ENCODE assay signal across 20 cellular contexts in genomic region chr2:174338626-174339570, GRCh38. TPM values are rescaled to one million over a fixed set of nuclear protein-coding genes. Genes with fewer than 3 reads are reported as not detected.
A peak's percentile ranks its signal among the peaks of the same experiment; 100 is the strongest.
DNase-seq lines count a peak whose midpoint lies in the region; ATAC-seq, FAIRE-seq and TF ChIP-seq lines count a peak whose summit lies in the region.
"Had no signal": no experiment of that assay in that cellular context is flagged by ENCODE, and none has a peak within 500 bp of the region (broad histone marks: within the 10 kb centered on the region; RNA-seq: fewer than 3 reads in every experiment).

No MANE protein-coding gene starts in this region.

- H2BK20ac ChIP-seq in H1 (ENCODE audit: low read length): no peak overlapping the region

- H4K20me1 ChIP-seq in Karpas-422 (ENCODE audit: insufficient read depth, low read depth, low read length) (no peaks in the 10 kb centered on the region), H1 (replicated peaks in 1 of 2; ENCODE audit: control insufficient read depth in 1 of 2, insufficient read depth in 2 of 2, low read length in 2 of 2) (peaks cover 5 to 8% of the 10 kb centered on the region in 2 experiments)

- H3K36me3 ChIP-seq in Karpas-422 (ENCODE audit: insufficient read depth, low read length) (no peaks in the 10 kb centered on the region), H1 (ENCODE audit: control insufficient read depth in 2 of 4, insufficient read depth in 4 of 4, low read length in 3 of 4) (peaks cover 0 to 6% (median 0%) of the 10 kb centered on the region in 4 experiments; a peak in 1 of 8 replicates)
- H3K36me3 ChIP-seq: BLaER1, gastroesophageal sphincter, right lobe of liver had no signal

- TF ChIP-seq RAD21 in H1 (IDR thresholded peaks at IDR 0.05 in 1 of 2, conservative IDR thresholded peaks at IDR 0.05 in 1 of 2; ENCODE audit: low read depth in 2 of 2, low read length in 2 of 2): no peak

- no peak overlapping the region for H3K18ac ChIP-seq in H1 (ENCODE audit: extremely low read depth, low read length)

- H3K56ac ChIP-seq in H1 (replicated peaks; ENCODE audit: insufficient read length, low read depth, low read length): no peak overlapping the region

- H3K79me1 ChIP-seq in H1 (ENCODE audit: low read depth, low read length): no peaks in the 10 kb centered on the region

- DNase-seq in activated T-cell treated with anti-CD3 and anti-CD28 coated beads, Interleukin-2, amount 50 U/mL, for 72 hours: no peak
- DNase-seq in activated T-cell treated with anti-CD3 and anti-CD28 coated beads, Interleukin-2, amount 50 U/mL, for 48 hours: no peak
- DNase-seq in Karpas-422 (no peak), H1 (ENCODE audit: low read depth in 1 of 2, low spot score in 2 of 2) (no peak), retina (peak; percentile 63), NCI-H524 treated with DMSO at 0.1 percent for 48 hours (lab: John Stamatoyannopoulos, UW) (no peak)
- no peak for DNase-seq in T-helper 2 cell treated with Interferon-gamma antibody and Interleukin-4, amounts not matched to agents 5 μg/mL and 100 μg/mL, for 36 hours (ENCODE audit: low spot score)
- DNase-seq: body of pancreas; NCI-H1092; NK-92 treated with Interleukin-12 subunit alpha and Interleukin-12 subunit beta, amount 100 ng/mL, for 24 hours; right lobe of liver; stimulated activated naive CD8-positive, alpha-beta T cell treated with anti-CD3 and anti-CD28 coated beads, Interleukin-15, Interleukin-2, amounts not matched to agents 100 U/mL and 50 U/mL, for 24 hours had no signal

- no peak overlapping the region for H4K91ac ChIP-seq in H1 (replicated peaks; ENCODE audit: insufficient read length, low read length)

- POLR2A ChIA-PET in H1 (lab: Charles Lee; ENCODE audit: partially characterized antibody): interaction anchor here (0.6 to 1.8 kb wide), 3 partner anchors 11 to 266 kb away, joined by 3 to 6 read pairs (median 3); no protein-coding TSS in a partner anchor

- H2BK5ac ChIP-seq in H1 (ENCODE audit: low read depth, low read length): no peak overlapping the region

- H3K23ac ChIP-seq in H1 (ENCODE audit: insufficient read length): no peak overlapping the region

- no peak for TF ChIP-seq POLR2A in H1 (IDR thresholded peaks at IDR 0.05; ENCODE audit: control extremely low read depth in 1 of 2, low read depth in 2 of 2, low read length in 2 of 2)

- WGBS in H1 (ENCODE audit: extremely low coverage in 1 of 2, insufficient coverage in 1 of 2, insufficient read length in 1 of 2, insufficient replicate concordance in 2 of 2, low coverage in 1 of 2, low lambda C conversion rate in 2 of 2, missing lambda C conversion rate in 1 of 2), 2 experiments: 1% methylated on average over 18 of the region's 18 CpGs; no CpG with 5 or more reads in 1 of the 2 experiments

- H3K4me2 ChIP-seq in Karpas-422 (ENCODE audit: low read depth, low read length, poor library complexity, severe bottlenecking) (peak overlapping the region; percentile 68), H1 (ENCODE audit: insufficient read depth in 1 of 2, low read depth in 2 of 2, low read length in 2 of 2) (no peak overlapping the region; a peak in 1 of 4 replicates)
- H3K4me2 ChIP-seq: BLaER1 had no signal

- H2BK120ac ChIP-seq in H1 (replicated peaks; ENCODE audit: low read depth, low read length): no peak overlapping the region

- H2BK15ac ChIP-seq in H1 (ENCODE audit: low read length): no peak overlapping the region

- H4K8ac ChIP-seq in H1 (ENCODE audit: extremely low read depth, insufficient read depth, low read length): no peak overlapping the region

- peaks cover 27% of the 10 kb centered on the region; the same call in 1 of the 2 replicates for H3K23me2 ChIP-seq in H1 (ENCODE audit: low read depth, low read length)

- no peaks in the 10 kb centered on the region for H3K9me3 ChIP-seq in Karpas-422 (ENCODE audit: low read length)
- H3K9me3 ChIP-seq in H1 (ENCODE audit: insufficient read depth in 2 of 2, low read depth in 1 of 2, low read length in 1 of 2): no peaks in the 10 kb centered on the region
- H3K9me3 ChIP-seq: body of pancreas, right lobe of liver had no signal

- H3K4me1 Mint-ChIP-seq in activated T-cell treated with anti-CD3 and anti-CD28 coated beads, Interleukin-2, amount 50 U/mL, for 72 hours (ENCODE audit: low read depth): peaks cover 51% of the 10 kb centered on the region
- H3K4me1 Mint-ChIP-seq in T-helper 2 cell treated with Interferon-gamma antibody and Interleukin-4, amounts not matched to agents 5 μg/mL and 100 μg/mL, for 36 hours (ENCODE audit: low read depth): peaks cover 31% of the 10 kb centered on the region

- no peak for TF ChIP-seq CTCF in H1 (IDR thresholded peaks at IDR 0.05; ENCODE audit: control extremely low read depth in 1 of 3, insufficient read depth in 1 of 3, low read depth in 1 of 3, low read length in 3 of 3)

- no peak overlapping the region for H3K4ac ChIP-seq in H1 (replicated peaks; ENCODE audit: insufficient read length, low read depth, low read length)

- H3K9me2 ChIP-seq in Karpas-422 (replicated peaks; ENCODE audit: insufficient read depth, low read length): no peaks in the 10 kb centered on the region

- no peak for FAIRE-seq in H1 (lab: Jason Lieb, UNC)

- H3K27me3 ChIP-seq in Karpas-422 (ENCODE audit: low read length) (no peaks in the 10 kb centered on the region), H1 (replicated peaks in 1 of 4; ENCODE audit: control insufficient read depth in 3 of 4, extremely low read depth in 1 of 4, insufficient read depth in 3 of 4, low read length in 3 of 4) (peaks cover 57 to 100% (median 84%) of the 10 kb centered on the region in 4 experiments)

- H3K9me3 Mint-ChIP-seq in activated T-cell treated with anti-CD3 and anti-CD28 coated beads, Interleukin-2, amount 50 U/mL, for 72 hours: no peaks in the 10 kb centered on the region
- no peaks in the 10 kb centered on the region for H3K9me3 Mint-ChIP-seq in T-helper 2 cell treated with Interferon-gamma antibody and Interleukin-4, amounts not matched to agents 5 μg/mL and 100 μg/mL, for 36 hours
- H3K9me3 Mint-ChIP-seq: activated T-helper 2 cell treated with anti-CD3 and anti-CD28 coated beads, Interferon-gamma antibody, Interleukin-2, Interleukin-4, amounts not matched to agents 10 μg/mL and 5 μg/mL and 100 μg/mL, durations not matched to agents 14 hours and 24 hours and 36 hours had no signal

- H2AK5ac ChIP-seq in H1 (ENCODE audit: low read depth, low read length): no peak overlapping the region

- H4K5ac ChIP-seq in H1 (ENCODE audit: insufficient read length, low read depth, low read length): no peak overlapping the region

- H3K9ac ChIP-seq in Karpas-422 (ENCODE audit: low read length) (no peak overlapping the region), H1 (replicated peaks in 1 of 4; ENCODE audit: extremely low read depth in 1 of 4, low read depth in 3 of 4, low read length in 3 of 4) (no peak overlapping the region)
- H3K9ac ChIP-seq: BLaER1 had no signal

- no peak overlapping the region for H3K14ac ChIP-seq in H1 (ENCODE audit: insufficient read length)

- no peak overlapping the region for H2BK12ac ChIP-seq in H1 (ENCODE audit: low read depth, low read length)

- H2AFZ ChIP-seq in Karpas-422 (ENCODE audit: low read length) (no peak overlapping the region), H1 (ENCODE audit: low read length) (no peak overlapping the region)

- peak overlapping the region; percentile 91 for H3K27ac Mint-ChIP-seq in activated T-cell treated with anti-CD3 and anti-CD28 coated beads, Interleukin-2, amount 50 U/mL, for 72 hours
- no peak overlapping the region for H3K27ac Mint-ChIP-seq in T-helper 2 cell treated with Interferon-gamma antibody and Interleukin-4, amounts not matched to agents 5 μg/mL and 100 μg/mL, for 36 hours
- H3K27ac Mint-ChIP-seq: activated T-helper 2 cell treated with anti-CD3 and anti-CD28 coated beads, Interferon-gamma antibody, Interleukin-2, Interleukin-4, amounts not matched to agents 10 μg/mL and 5 μg/mL and 100 μg/mL, durations not matched to agents 14 hours and 24 hours and 36 hours had no signal

- CTCF ChIA-PET in H1 (lab: Charles Lee; ENCODE audit: partially characterized antibody): interaction anchor here (1.0 to 1.2 kb wide), 3 partner anchors 9 to 88 kb away, joined by 3 read pairs; no protein-coding TSS in a partner anchor

- TF ChIP-seq EP300 in H1 (IDR thresholded peaks at IDR 0.05; ENCODE audit: borderline replicate concordance in 1 of 2, low read depth in 2 of 2, low read length in 2 of 2): no peak

- H3K27me3 Mint-ChIP-seq in activated T-cell treated with anti-CD3 and anti-CD28 coated beads, Interleukin-2, amount 50 U/mL, for 72 hours (ENCODE audit: low read depth): peaks cover 67% of the 10 kb centered on the region
- H3K27me3 Mint-ChIP-seq in T-helper 2 cell treated with Interferon-gamma antibody and Interleukin-4, amounts not matched to agents 5 μg/mL and 100 μg/mL, for 36 hours (ENCODE audit: low read depth): peaks cover 62% of the 10 kb centered on the region

- H3K4me3 ChIP-seq in Karpas-422 (ENCODE audit: low read length) (peak overlapping the region; percentile 29; the same call in 1 of the 2 replicates), H1 (ENCODE audit: extremely low read depth in 1 of 4, insufficient read depth in 2 of 4, low read depth in 3 of 4, low read length in 4 of 4) (peak overlapping the region in 1 of 4 experiments; percentile 63; a peak in 1 of 8 replicates)
- H3K4me3 ChIP-seq: BLaER1, body of pancreas, gastroesophageal sphincter, right lobe of liver had no signal

- no peak for ATAC-seq in activated T-cell treated with anti-CD3 and anti-CD28 coated beads, Interleukin-2, amount 50 U/mL, for 72 hours (replicated peaks in 1 of 2)
- ATAC-seq in HG03432 (IDR thresholded peaks at IDR 0.05; ENCODE audit: unreplicated experiment): no peak
- ATAC-seq: activated CD4-positive, CD25-positive, alpha-beta regulatory T cell treated with anti-CD3 and anti-CD28 coated beads, Interleukin-2, amount 50 U/mL, for 24 hours; body of pancreas; gastroesophageal sphincter; right lobe of liver; stimulated activated naive CD8-positive, alpha-beta T cell treated with anti-CD3 and anti-CD28 coated beads, Interleukin-15, Interleukin-2, amounts not matched to agents 100 U/mL and 50 U/mL, for 24 hours had no signal

- H3K79me2 ChIP-seq in Karpas-422 (ENCODE audit: low read length) (no peaks in the 10 kb centered on the region), H1 (ENCODE audit: control insufficient read depth in 1 of 2, insufficient read depth in 2 of 2, low read length in 2 of 2) (no peaks in the 10 kb centered on the region)

- H3K36me3 Mint-ChIP-seq in activated T-cell treated with anti-CD3 and anti-CD28 coated beads, Interleukin-2, amount 50 U/mL, for 72 hours (ENCODE audit: insufficient read depth in 2 of 2): peaks cover 0 to 2% of the 10 kb centered on the region in 2 donors
- H3K36me3 Mint-ChIP-seq in T-helper 2 cell treated with Interferon-gamma antibody and Interleukin-4, amounts not matched to agents 5 μg/mL and 100 μg/mL, for 36 hours (ENCODE audit: low read depth): no peaks in the 10 kb centered on the region

- H3K4me1 ChIP-seq in Karpas-422 (ENCODE audit: low read length) (peaks cover 56% of the 10 kb centered on the region), H1 (replicated peaks in 1 of 4; ENCODE audit: control insufficient read depth in 3 of 4, insufficient read depth in 4 of 4, low read length in 3 of 4) (peaks cover 2 to 31% (median 16%) of the 10 kb centered on the region in 4 experiments)

- peak overlapping the region; percentile 22 to 69 for H3K4me3 Mint-ChIP-seq in activated T-cell treated with anti-CD3 and anti-CD28 coated beads, Interleukin-2, amount 50 U/mL, for 72 hours
- no peak overlapping the region for H3K4me3 Mint-ChIP-seq in T-helper 2 cell treated with Interferon-gamma antibody and Interleukin-4, amounts not matched to agents 5 μg/mL and 100 μg/mL, for 36 hours

- H3K27ac ChIP-seq in Karpas-422 (ENCODE audit: low read length) (no peak overlapping the region), H1 (ENCODE audit: low read depth, low read length) (no peak overlapping the region)
- H3K27ac ChIP-seq: BLaER1, body of pancreas, gastroesophageal sphincter, right lobe of liver, SK-N-MC had no signal

RNA-seq across cellular contexts. Expression of gene SP9, which starts 4.1 kb away (rescaled TPM):
- total RNA-seq in activated T-cell treated with anti-CD3 and anti-CD28 coated beads, Interleukin-2, amount 50 U/mL, for 72 hours: not detected
- total RNA-seq in Karpas-422 (2014; rRNA removed; shearing (Covaris generic); ENCODE audit: low replicate concordance): not detected in 2 replicates
- 0.11 TPM in 2 replicates for total RNA-seq in H1 (2021; fragmentation: NEBNext Ultra II Directional; extraction: Animal tissue kit (Norgen Biotek cat#: 25700))
- 0.03 and 0.06 TPM in 2 replicates for polyA plus RNA-seq in H1 (2011; rRNA removed)
- polyA plus RNA-seq in H1 (2011; cell fraction: cytosol; rRNA removed): 0.05 TPM
- polyA plus RNA-seq in H1 (2011; cell fraction: nucleus; rRNA removed): 0.09 TPM
- not detected in 4 replicates for polyA plus RNA-seq in H1 (2012, experiment 1 of 2)
- polyA plus RNA-seq in H1 (2012, experiment 2 of 2): not detected
- 0.04 TPM for polyA plus RNA-seq in H1 (2013, experiment 1 of 2)
- 0.07 TPM for polyA plus RNA-seq in H1 (2013, experiment 2 of 2)
- polyA minus RNA-seq in H1 (2011; rRNA and poly(A)+ RNA removed): not detected in 2 replicates
- not detected for polyA minus RNA-seq in H1 (2011; cell fraction: cytosol; rRNA and poly(A)+ RNA removed)
- polyA minus RNA-seq in H1 (2011; cell fraction: nucleus; rRNA and poly(A)+ RNA removed): not detected
- total RNA-seq: activated T-helper 2 cell treated with anti-CD3 and anti-CD28 coated beads, Interferon-gamma antibody, Interleukin-2, Interleukin-4, amounts not matched to agents 10 μg/mL and 5 μg/mL and 100 μg/mL, durations not matched to agents 14 hours and 24 hours and 36 hours; body of pancreas; G401; gastroesophageal sphincter; kidney epithelial cell; right lobe of liver had no signal

RNA-seq across cellular contexts. Expression of gene SCRN3, which starts 56.6 kb away (rescaled TPM):
- 10 to 100 TPM; 17.1 to 19.9 TPM for total RNA-seq in activated T-cell treated with anti-CD3 and anti-CD28 coated beads, Interleukin-2, amount 50 U/mL, for 72 hours
- 29.0 and 47.4 TPM in 2 replicates for total RNA-seq in Karpas-422 (2014; rRNA removed; shearing (Covaris generic); ENCODE audit: low replicate concordance)
- 6.8 and 7.4 TPM in 2 replicates for total RNA-seq in H1 (2021; fragmentation: NEBNext Ultra II Directional; extraction: Animal tissue kit (Norgen Biotek cat#: 25700))
- 7.8 TPM in 2 replicates for polyA plus RNA-seq in H1 (2011; rRNA removed)
- polyA plus RNA-seq in H1 (2011; cell fraction: cytosol; rRNA removed): 8.5 TPM
- polyA plus RNA-seq in H1 (2011; cell fraction: nucleus; rRNA removed): 5.0 TPM
- polyA plus RNA-seq in H1 (2012, experiment 1 of 2): 3.8 to 7.0 TPM (median 4.7 TPM) in 4 replicates
- 1.6 TPM for polyA plus RNA-seq in H1 (2012, experiment 2 of 2)
- polyA plus RNA-seq in H1 (2013, experiment 1 of 2): 7.6 TPM
- polyA plus RNA-seq in H1 (2013, experiment 2 of 2): 7.2 TPM
- 5.4 and 8.1 TPM in 2 replicates for polyA minus RNA-seq in H1 (2011; rRNA and poly(A)+ RNA removed)
- 3.6 TPM for polyA minus RNA-seq in H1 (2011; cell fraction: cytosol; rRNA and poly(A)+ RNA removed)
- 22.1 TPM for polyA minus RNA-seq in H1 (2011; cell fraction: nucleus; rRNA and poly(A)+ RNA removed)
